ENCODE assay signal across 27 cellular contexts in genomic region chr6:10446548-10446947, GRCh38. TPM values are rescaled to one million over a fixed set of nuclear protein-coding genes. Genes with fewer than 3 reads are reported as not detected.
"Had no signal": no experiment of that assay in that cellular context is flagged by ENCODE, and none has a peak within 500 bp of the region (broad histone marks: within the 10 kb centered on the region; RNA-seq: fewer than 3 reads in every experiment).

No MANE protein-coding gene starts in this region.

- H3K27ac ChIP-seq: stomach, suprapubic skin, testis, thoracic aorta, thyroid gland, tibial artery, tibial nerve, transverse colon, upper lobe of left lung, upper lobe of right lung, uterus, vagina had no signal

- H3K27me3 Mint-ChIP-seq: type B pancreatic cell had no signal

- H3K9me3 Mint-ChIP-seq: stimulated activated effector memory CD8-positive, alpha-beta T cell treated with anti-CD3 and anti-CD28 coated beads, Interleukin-12 subunit alpha, Interleukin-12 subunit beta, amount 100 ng/mL, for 72 hours; stimulated activated naive CD8-positive, alpha-beta T cell treated with anti-CD3 and anti-CD28 coated beads, Interleukin-15, amount 100 ng/mL, for 72 hours; stimulated activated naive CD8-positive, alpha-beta T cell treated with anti-CD3 and anti-CD28 coated beads, Interleukin-15, Interleukin-2, amounts not matched to agents 100 ng/mL and 50 ng/mL, for 24 hours had no signal

- H3K27me3 ChIP-seq: suprapubic skin, testis, thyroid gland, upper lobe of left lung, uterus, vagina had no signal

- H3K4me3 Mint-ChIP-seq: stimulated activated effector memory CD8-positive, alpha-beta T cell treated with anti-CD3 and anti-CD28 coated beads, Interleukin-12 subunit alpha, Interleukin-12 subunit beta, amount 100 ng/mL, for 72 hours; stimulated activated memory B cell treated with anti-CD40 and anti-IgM and Interleukin-4, amounts not matched to agents 10 μg/mL and 1 μg/mL and 100 μg/mL, for 72 hours; stimulated activated naive B cell treated with anti-CD40 and anti-IgM and Interleukin-4, amounts not matched to agents 10 μg/mL and 1 μg/mL and 100 μg/mL, for 72 hours; stimulated activated naive CD8-positive, alpha-beta T cell treated with anti-CD3 and anti-CD28 coated beads, Interleukin-15, amount 100 ng/mL, for 72 hours; stimulated activated naive CD8-positive, alpha-beta T cell treated with anti-CD3 and anti-CD28 coated beads, Interleukin-15, Interleukin-2, amounts not matched to agents 100 ng/mL and 50 ng/mL, for 24 hours; type B pancreatic cell had no signal

- H3K9me3 ChIP-seq: stomach, suprapubic skin, testis, thoracic aorta, thyroid gland, tibial artery, tibial nerve, transverse colon, upper lobe of left lung, upper lobe of right lung, uterus, vagina had no signal

- H3K4me1 ChIP-seq: testis, thyroid gland, tibial artery, tibial nerve, transverse colon, upper lobe of left lung, upper lobe of right lung, uterus had no signal

- H3K36me3 Mint-ChIP-seq: stimulated activated effector memory CD8-positive, alpha-beta T cell treated with anti-CD3 and anti-CD28 coated beads, Interleukin-12 subunit alpha, Interleukin-12 subunit beta, amount 100 ng/mL, for 72 hours; stimulated activated memory B cell treated with anti-CD40 and anti-IgM and Interleukin-4, amounts not matched to agents 10 μg/mL and 1 μg/mL and 100 μg/mL, for 72 hours; stimulated activated naive B cell treated with anti-CD40 and anti-IgM and Interleukin-4, amounts not matched to agents 10 μg/mL and 1 μg/mL and 100 μg/mL, for 72 hours; type B pancreatic cell had no signal

- ATAC-seq: stimulated activated effector memory CD8-positive, alpha-beta T cell treated with anti-CD3 and anti-CD28 coated beads, Interleukin-12 subunit alpha, Interleukin-12 subunit beta, amount 100 ng/mL, for 72 hours; stimulated activated memory B cell treated with anti-CD40 and anti-IgM and Interleukin-4, amounts not matched to agents 10 μg/mL and 1 μg/mL and 100 μg/mL, for 72 hours; stimulated activated naive B cell treated with anti-CD40 and anti-IgM and Interleukin-4, amounts not matched to agents 10 μg/mL and 1 μg/mL and 100 μg/mL, for 72 hours; stimulated activated naive CD8-positive, alpha-beta T cell treated with anti-CD3 and anti-CD28 coated beads, Interleukin-15, amount 100 ng/mL, for 72 hours; stimulated activated naive CD8-positive, alpha-beta T cell treated with anti-CD3 and anti-CD28 coated beads, Interleukin-15, Interleukin-2, amounts not matched to agents 100 U/mL and 50 U/mL, for 24 hours; upper lobe of right lung had no signal

- DNase-seq: stimulated activated CD4-positive, alpha-beta T cell treated with anti-CD3 and anti-CD28 coated beads, Interleukin-2, amount 100 ng/mL, for 48 hours; stimulated activated CD4-positive, alpha-beta T cell treated with anti-CD3 and anti-CD28 coated beads, Interleukin-4, amount 100 ng/mL, for 1 hour; stimulated activated CD4-positive, alpha-beta T cell treated with anti-CD3 and anti-CD28 coated beads, Interleukin-4, amount 100 ng/mL, for 24 hours; stimulated activated CD4-positive, alpha-beta T cell treated with anti-CD3 and anti-CD28 coated beads, Interleukin-4, amount 100 ng/mL, for 4 hours; stimulated activated CD8-positive, alpha-beta memory T cell treated with anti-CD3 and anti-CD28 coated beads, Interleukin-4, amount 100 ng/mL, for 48 hours; stimulated activated naive B cell treated with anti-CD40 and anti-IgM and Interleukin-4, amounts not matched to agents 10 μg/mL and 1 μg/mL and 100 μg/mL, for 72 hours; stimulated activated naive CD4-positive, alpha-beta T cell; stimulated activated naive CD4-positive, alpha-beta T cell treated with Interleukin-2 at 50 U/mL for 16 hours; stimulated activated naive CD8-positive, alpha-beta T cell treated with anti-CD3 and anti-CD28 coated beads, Interleukin-15, amount 100 ng/mL, for 72 hours; stimulated activated naive CD8-positive, alpha-beta T cell treated with anti-CD3 and anti-CD28 coated beads, Interleukin-15, Interleukin-2, amounts not matched to agents 100 U/mL and 50 U/mL, for 24 hours; stomach; substantia nigra; testis; thyroid gland; tibial artery; transverse colon; upper lobe of left lung; upper lobe of right lung; uterus had no signal

- H3K36me3 ChIP-seq: stomach, suprapubic skin, thoracic aorta, thyroid gland, tibial artery, tibial nerve, transverse colon, upper lobe of left lung, upper lobe of right lung, uterus, vagina had no signal

- H3K4me3 ChIP-seq: stomach, suprapubic skin, testis, thoracic aorta, thyroid gland, tibial artery, tibial nerve, transverse colon, upper lobe of left lung, upper lobe of right lung, uterus, vagina had no signal

- H3K27ac Mint-ChIP-seq: stimulated activated effector memory CD8-positive, alpha-beta T cell treated with anti-CD3 and anti-CD28 coated beads, Interleukin-12 subunit alpha, Interleukin-12 subunit beta, amount 100 ng/mL, for 72 hours; stimulated activated memory B cell treated with anti-CD40 and anti-IgM and Interleukin-4, amounts not matched to agents 10 μg/mL and 1 μg/mL and 100 μg/mL, for 72 hours; stimulated activated naive B cell treated with anti-CD40 and anti-IgM and Interleukin-4, amounts not matched to agents 10 μg/mL and 1 μg/mL and 100 μg/mL, for 72 hours; stimulated activated naive CD8-positive, alpha-beta T cell treated with anti-CD3 and anti-CD28 coated beads, Interleukin-15, amount 100 ng/mL, for 72 hours; stimulated activated naive CD8-positive, alpha-beta T cell treated with anti-CD3 and anti-CD28 coated beads, Interleukin-15, Interleukin-2, amounts not matched to agents 100 ng/mL and 50 ng/mL, for 24 hours; type B pancreatic cell had no signal

- H3K4me1 Mint-ChIP-seq: stimulated activated effector memory CD8-positive, alpha-beta T cell treated with anti-CD3 and anti-CD28 coated beads, Interleukin-12 subunit alpha, Interleukin-12 subunit beta, amount 100 ng/mL, for 72 hours; stimulated activated memory B cell treated with anti-CD40 and anti-IgM and Interleukin-4, amounts not matched to agents 10 μg/mL and 1 μg/mL and 100 μg/mL, for 72 hours; stimulated activated naive B cell treated with anti-CD40 and anti-IgM and Interleukin-4, amounts not matched to agents 10 μg/mL and 1 μg/mL and 100 μg/mL, for 72 hours; stimulated activated naive CD8-positive, alpha-beta T cell treated with anti-CD3 and anti-CD28 coated beads, Interleukin-15, amount 100 ng/mL, for 72 hours had no signal

RNA-seq across cellular contexts. Expression of gene TFAP2A, which starts 31.7 kb away (rescaled TPM):
- total RNA-seq: transverse colon had no signal
